In genomic region chr6:10954590-10955010, GRCh38 we compare ENCODE assay signal across 1 cellular context.
TF ChIP-seq lines count a peak whose summit lies in the region.

No MANE protein-coding gene starts in this region.

TF ChIP-seq in K562, 482 proteins besides CTCF, POLR2A, EP300 and RAD21 (continued from another document):
- peak; percentile 46; the same call in 1 of the 2 replicates for TF ChIP-seq TEAD4 (IDR thresholded peaks at IDR 0.05; ENCODE audit: low read length)
- TF ChIP-seq TEAD4 (CRISPR knock-in tag; IDR thresholded peaks at IDR 0.05; ENCODE audit: borderline replicate concordance), result no peak
- TF ChIP-seq SRF (CRISPR knock-in tag; IDR thresholded peaks at IDR 0.05), result no peak
- peak; percentile 55; the same call in 1 of the 2 replicates for TF ChIP-seq ATF1 (CRISPR knock-in tag; IDR thresholded peaks at IDR 0.05)
- peak; percentile 90 for TF ChIP-seq ATF1 (tag; IDR thresholded peaks at IDR 0.05)
- TF ChIP-seq SRSF1 (IDR thresholded peaks at IDR 0.05; ENCODE audit: low read depth, low read length), result no peak
- TF ChIP-seq, protein P1, sequence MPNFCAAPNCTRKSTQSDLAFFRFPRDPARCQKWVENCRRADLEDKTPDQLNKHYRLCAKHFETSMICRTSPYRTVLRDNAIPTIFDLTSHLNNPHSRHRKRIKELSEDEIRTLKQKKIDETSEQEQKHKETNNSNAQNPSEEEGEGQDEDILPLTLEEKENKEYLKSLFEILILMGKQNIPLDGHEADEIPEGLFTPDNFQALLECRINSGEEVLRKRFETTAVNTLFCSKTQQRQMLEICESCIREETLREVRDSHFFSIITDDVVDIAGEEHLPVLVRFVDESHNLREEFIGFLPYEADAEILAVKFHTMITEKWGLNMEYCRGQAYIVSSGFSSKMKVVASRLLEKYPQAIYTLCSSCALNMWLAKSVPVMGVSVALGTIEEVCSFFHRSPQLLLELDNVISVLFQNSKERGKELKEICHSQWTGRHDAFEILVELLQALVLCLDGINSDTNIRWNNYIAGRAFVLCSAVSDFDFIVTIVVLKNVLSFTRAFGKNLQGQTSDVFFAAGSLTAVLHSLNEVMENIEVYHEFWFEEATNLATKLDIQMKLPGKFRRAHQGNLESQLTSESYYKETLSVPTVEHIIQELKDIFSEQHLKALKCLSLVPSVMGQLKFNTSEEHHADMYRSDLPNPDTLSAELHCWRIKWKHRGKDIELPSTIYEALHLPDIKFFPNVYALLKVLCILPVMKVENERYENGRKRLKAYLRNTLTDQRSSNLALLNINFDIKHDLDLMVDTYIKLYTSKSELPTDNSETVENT (CRISPR knock-in tag; IDR thresholded peaks at IDR 0.05), result no peak
- TF ChIP-seq POLR2AphosphoS2 (IDR thresholded peaks at IDR 0.05; ENCODE audit: low read length), result no peak
- TF ChIP-seq POLR2AphosphoS5 (IDR thresholded peaks at IDR 0.05; ENCODE audit: control insufficient read depth, insufficient read depth, low read depth, low read length), result no peak
- TF ChIP-seq SMARCE1 (IDR thresholded peaks at IDR 0.05), result no peak
- peak; percentile 78; the same call in 1 of the 2 replicates for TF ChIP-seq XRCC5 (IDR thresholded peaks at IDR 0.05; ENCODE audit: low read depth, low read length)
- no peak for TF ChIP-seq C11orf30 (IDR thresholded peaks at IDR 0.05; ENCODE audit: low read depth)
- peak; percentile 78 for TF ChIP-seq SMC3 (conservative IDR thresholded peaks at IDR 0.05; ENCODE audit: insufficient read depth, low read depth, low read length)
- TF ChIP-seq ATF4 (CRISPR knock-in tag; IDR thresholded peaks at IDR 0.05), result no peak
- peak; percentile 58 to 94 (median 89) for TF ChIP-seq YY1 (IDR thresholded peaks at IDR 0.05; ENCODE audit: borderline replicate concordance in 1 of 3, control insufficient read depth in 1 of 3, extremely low read depth in 1 of 3, insufficient read depth in 3 of 3, insufficient read length in 1 of 3, insufficient replicate concordance in 2 of 3, low read depth in 1 of 3, low read length in 2 of 3)
- TF ChIP-seq, protein P2, sequence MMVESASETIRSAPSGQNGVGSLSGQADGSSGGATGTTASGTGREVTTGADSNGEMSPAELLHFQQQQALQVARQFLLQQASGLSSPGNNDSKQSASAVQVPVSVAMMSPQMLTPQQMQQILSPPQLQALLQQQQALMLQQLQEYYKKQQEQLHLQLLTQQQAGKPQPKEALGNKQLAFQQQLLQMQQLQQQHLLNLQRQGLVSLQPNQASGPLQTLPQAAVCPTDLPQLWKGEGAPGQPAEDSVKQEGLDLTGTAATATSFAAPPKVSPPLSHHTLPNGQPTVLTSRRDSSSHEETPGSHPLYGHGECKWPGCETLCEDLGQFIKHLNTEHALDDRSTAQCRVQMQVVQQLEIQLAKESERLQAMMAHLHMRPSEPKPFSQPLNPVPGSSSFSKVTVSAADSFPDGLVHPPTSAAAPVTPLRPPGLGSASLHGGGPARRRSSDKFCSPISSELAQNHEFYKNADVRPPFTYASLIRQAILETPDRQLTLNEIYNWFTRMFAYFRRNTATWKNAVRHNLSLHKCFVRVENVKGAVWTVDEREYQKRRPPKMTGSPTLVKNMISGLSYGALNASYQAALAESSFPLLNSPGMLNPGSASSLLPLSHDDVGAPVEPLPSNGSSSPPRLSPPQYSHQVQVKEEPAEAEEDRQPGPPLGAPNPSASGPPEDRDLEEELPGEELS (CRISPR knock-in tag; IDR thresholded peaks at IDR 0.05; ENCODE audit: borderline replicate concordance), result no peak
- no peak for TF ChIP-seq ZNF174 (CRISPR knock-in tag; IDR thresholded peaks at IDR 0.05)
- TF ChIP-seq ZBTB7A (IDR thresholded peaks at IDR 0.05; ENCODE audit: borderline replicate concordance, control insufficient read depth, low read depth, low read length), result no peak
- TF ChIP-seq, protein P3, sequence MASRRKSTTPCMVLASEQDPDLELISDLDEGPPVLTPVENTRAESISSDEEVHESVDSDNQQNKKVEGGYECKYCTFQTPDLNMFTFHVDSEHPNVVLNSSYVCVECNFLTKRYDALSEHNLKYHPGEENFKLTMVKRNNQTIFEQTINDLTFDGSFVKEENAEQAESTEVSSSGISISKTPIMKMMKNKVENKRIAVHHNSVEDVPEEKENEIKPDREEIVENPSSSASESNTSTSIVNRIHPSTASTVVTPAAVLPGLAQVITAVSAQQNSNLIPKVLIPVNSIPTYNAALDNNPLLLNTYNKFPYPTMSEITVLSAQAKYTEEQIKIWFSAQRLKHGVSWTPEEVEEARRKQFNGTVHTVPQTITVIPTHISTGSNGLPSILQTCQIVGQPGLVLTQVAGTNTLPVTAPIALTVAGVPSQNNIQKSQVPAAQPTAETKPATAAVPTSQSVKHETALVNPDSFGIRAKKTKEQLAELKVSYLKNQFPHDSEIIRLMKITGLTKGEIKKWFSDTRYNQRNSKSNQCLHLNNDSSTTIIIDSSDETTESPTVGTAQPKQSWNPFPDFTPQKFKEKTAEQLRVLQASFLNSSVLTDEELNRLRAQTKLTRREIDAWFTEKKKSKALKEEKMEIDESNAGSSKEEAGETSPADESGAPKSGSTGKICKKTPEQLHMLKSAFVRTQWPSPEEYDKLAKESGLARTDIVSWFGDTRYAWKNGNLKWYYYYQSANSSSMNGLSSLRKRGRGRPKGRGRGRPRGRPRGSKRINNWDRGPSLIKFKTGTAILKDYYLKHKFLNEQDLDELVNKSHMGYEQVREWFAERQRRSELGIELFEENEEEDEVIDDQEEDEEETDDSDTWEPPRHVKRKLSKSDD (conservative IDR thresholded peaks at IDR 0.05; ENCODE audit: low read length), result peak; percentile 82; the same call in 1 of the 2 replicates
- no peak for TF ChIP-seq ZNF140 (CRISPR knock-in tag; IDR thresholded peaks at IDR 0.05)
- no peak for TF ChIP-seq RBM34 (IDR thresholded peaks at IDR 0.05; ENCODE audit: borderline replicate concordance, insufficient read depth, low read length)
- no peak for TF ChIP-seq TGIF2 (CRISPR knock-in tag; IDR thresholded peaks at IDR 0.05)
- TF ChIP-seq ATF7 (IDR thresholded peaks at IDR 0.05), result peak; percentile 91
- TF ChIP-seq POU5F1 (IDR thresholded peaks at IDR 0.05; ENCODE audit: borderline replicate concordance, low read depth, low read length, partially characterized antibody), result no peak
- no peak for TF ChIP-seq HDAC3 (IDR thresholded peaks at IDR 0.05; ENCODE audit: borderline replicate concordance, partially characterized antibody)
- 0 out of 4 replicates have a peak, but pooled peaks of 1 of the 2 experiments have one; percentile 54 for TF ChIP-seq TEAD1 (CRISPR knock-in tag; IDR thresholded peaks at IDR 0.05)
- TF ChIP-seq NFE2 (IDR thresholded peaks at IDR 0.05; ENCODE audit: low read depth), result 0 out of 2 replicates have a peak, but pooled peaks have one; percentile 16
- TF ChIP-seq TAF7 (tag; IDR thresholded peaks at IDR 0.05), result no peak
- TF ChIP-seq LARP7 (IDR thresholded peaks at IDR 0.05), result no peak
- TF ChIP-seq, protein P4, sequence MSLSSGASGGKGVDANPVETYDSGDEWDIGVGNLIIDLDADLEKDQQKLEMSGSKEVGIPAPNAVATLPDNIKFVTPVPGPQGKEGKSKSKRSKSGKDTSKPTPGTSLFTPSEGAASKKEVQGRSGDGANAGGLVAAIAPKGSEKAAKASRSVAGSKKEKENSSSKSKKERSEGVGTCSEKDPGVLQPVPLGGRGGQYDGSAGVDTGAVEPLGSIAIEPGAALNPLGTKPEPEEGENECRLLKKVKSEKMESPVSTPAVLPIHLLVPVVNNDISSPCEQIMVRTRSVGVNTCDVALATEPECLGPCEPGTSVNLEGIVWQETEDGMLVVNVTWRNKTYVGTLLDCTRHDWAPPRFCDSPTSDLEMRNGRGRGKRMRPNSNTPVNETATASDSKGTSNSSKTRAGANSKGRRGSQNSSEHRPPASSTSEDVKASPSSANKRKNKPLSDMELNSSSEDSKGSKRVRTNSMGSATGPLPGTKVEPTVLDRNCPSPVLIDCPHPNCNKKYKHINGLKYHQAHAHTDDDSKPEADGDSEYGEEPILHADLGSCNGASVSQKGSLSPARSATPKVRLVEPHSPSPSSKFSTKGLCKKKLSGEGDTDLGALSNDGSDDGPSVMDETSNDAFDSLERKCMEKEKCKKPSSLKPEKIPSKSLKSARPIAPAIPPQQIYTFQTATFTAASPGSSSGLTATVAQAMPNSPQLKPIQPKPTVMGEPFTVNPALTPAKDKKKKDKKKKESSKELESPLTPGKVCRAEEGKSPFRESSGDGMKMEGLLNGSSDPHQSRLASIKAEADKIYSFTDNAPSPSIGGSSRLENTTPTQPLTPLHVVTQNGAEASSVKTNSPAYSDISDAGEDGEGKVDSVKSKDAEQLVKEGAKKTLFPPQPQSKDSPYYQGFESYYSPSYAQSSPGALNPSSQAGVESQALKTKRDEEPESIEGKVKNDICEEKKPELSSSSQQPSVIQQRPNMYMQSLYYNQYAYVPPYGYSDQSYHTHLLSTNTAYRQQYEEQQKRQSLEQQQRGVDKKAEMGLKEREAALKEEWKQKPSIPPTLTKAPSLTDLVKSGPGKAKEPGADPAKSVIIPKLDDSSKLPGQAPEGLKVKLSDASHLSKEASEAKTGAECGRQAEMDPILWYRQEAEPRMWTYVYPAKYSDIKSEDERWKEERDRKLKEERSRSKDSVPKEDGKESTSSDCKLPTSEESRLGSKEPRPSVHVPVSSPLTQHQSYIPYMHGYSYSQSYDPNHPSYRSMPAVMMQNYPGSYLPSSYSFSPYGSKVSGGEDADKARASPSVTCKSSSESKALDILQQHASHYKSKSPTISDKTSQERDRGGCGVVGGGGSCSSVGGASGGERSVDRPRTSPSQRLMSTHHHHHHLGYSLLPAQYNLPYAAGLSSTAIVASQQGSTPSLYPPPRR (CRISPR knock-in tag; IDR thresholded peaks at IDR 0.05; ENCODE audit: borderline replicate concordance), result no peak
- 0 out of 2 replicates have a peak, but pooled peaks have one; percentile 20 for TF ChIP-seq JUN (IDR thresholded peaks at IDR 0.05; ENCODE audit: borderline replicate concordance, low read depth, low read length)
- TF ChIP-seq JUN (CRISPR knock-in tag; IDR thresholded peaks at IDR 0.05; ENCODE audit: borderline replicate concordance), result no peak
- TF ChIP-seq, protein P5, sequence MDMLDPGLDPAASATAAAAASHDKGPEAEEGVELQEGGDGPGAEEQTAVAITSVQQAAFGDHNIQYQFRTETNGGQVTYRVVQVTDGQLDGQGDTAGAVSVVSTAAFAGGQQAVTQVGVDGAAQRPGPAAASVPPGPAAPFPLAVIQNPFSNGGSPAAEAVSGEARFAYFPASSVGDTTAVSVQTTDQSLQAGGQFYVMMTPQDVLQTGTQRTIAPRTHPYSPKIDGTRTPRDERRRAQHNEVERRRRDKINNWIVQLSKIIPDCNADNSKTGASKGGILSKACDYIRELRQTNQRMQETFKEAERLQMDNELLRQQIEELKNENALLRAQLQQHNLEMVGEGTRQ (CRISPR knock-in tag; IDR thresholded peaks at IDR 0.05), result no peak
- no peak for TF ChIP-seq ZNF717 (CRISPR knock-in tag; IDR thresholded peaks at IDR 0.05)
- TF ChIP-seq ZZZ3 (IDR thresholded peaks at IDR 0.05), result no peak
- no peak for TF ChIP-seq TRIM24 (IDR thresholded peaks at IDR 0.05)
- TF ChIP-seq EHMT2 (IDR thresholded peaks at IDR 0.05), result no peak; the same call in 1 of the 2 replicates
